In genomic region chr10:70174058-70174741, GRCh38 we compare ENCODE assay signal across 1 cellular context.
TF ChIP-seq lines count a peak whose summit lies in the region.

No MANE protein-coding gene starts in this region.

TF ChIP-seq in HepG2, 621 proteins besides CTCF, POLR2A, EP300 and RAD21 (continued from another document):
- TF ChIP-seq ZNF687 (CRISPR knock-in tag; IDR thresholded peaks at IDR 0.05) (peak; percentile 49; the same call in 1 of the 2 replicates), ZNF558 (CRISPR knock-in tag; IDR thresholded peaks at IDR 0.05; ENCODE audit: borderline replicate concordance) (no peak), PATZ1 (CRISPR knock-in tag; IDR thresholded peaks at IDR 0.05) (no peak), HCFC1 (IDR thresholded peaks at IDR 0.05; ENCODE audit: low read depth, low read length) (no peak)
